Comparison of ENCODE assay signal across 16 cellular contexts in the genomic region with DNA sequence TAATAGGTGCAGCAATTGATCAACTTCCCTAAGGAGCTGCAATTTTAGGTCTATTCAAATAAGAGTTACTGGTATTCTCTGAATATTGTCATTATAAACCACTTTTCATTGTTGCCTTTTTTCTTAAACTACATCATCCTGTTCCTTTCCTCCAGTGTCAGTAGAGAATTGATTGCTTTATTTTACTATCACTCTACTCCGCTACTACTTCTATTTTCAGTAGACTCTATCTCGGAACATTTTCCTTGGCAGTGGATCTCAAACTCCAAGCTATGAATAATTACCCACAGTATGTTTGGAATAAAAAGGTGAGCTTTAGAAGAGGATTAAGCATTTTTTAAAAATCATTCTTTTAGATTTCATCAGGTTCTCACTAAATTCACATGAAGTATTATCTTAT.
DNase-seq lines count a peak whose midpoint lies in the region; TF ChIP-seq lines count a peak whose summit lies in the region.
"Had no signal": no experiment of that assay in that cellular context is flagged by ENCODE, and none has a peak within 500 bp of the region (broad histone marks: within the 10 kb centered on the region; RNA-seq: fewer than 3 reads in every experiment).

No MANE protein-coding gene starts in this region.

- H3K14ac ChIP-seq in mesenchymal stem cell (ENCODE audit: low read length in 2 of 2) = no peak overlapping the region

- H3K18ac ChIP-seq in mesenchymal stem cell (ENCODE audit: low read depth in 1 of 2, low read length in 2 of 2) = no peak overlapping the region

- H3K9me3 Mint-ChIP-seq in HFFc6 = peaks cover 16% of the 10 kb centered on the region

- TF ChIP-seq POLR2A in Peyer's patch (IDR thresholded peaks at IDR 0.05) = no peak

- H3K79me2 ChIP-seq in smooth muscle cell (ENCODE audit: low read depth) = no peaks in the 10 kb centered on the region

- H4K20me1 ChIP-seq in smooth muscle cell (ENCODE audit: low read depth) = no peaks in the 10 kb centered on the region

- H3K4me1 Mint-ChIP-seq in HFFc6 (ENCODE audit: low read depth) = peaks cover 79% of the 10 kb centered on the region

- no peak overlapping the region for H2BK5ac ChIP-seq in mesenchymal stem cell (ENCODE audit: low read depth, low read length, poor library complexity, severe bottlenecking)

- H3K4me3 Mint-ChIP-seq in HFFc6 = peak overlapping the region; percentile 42; the same call in 1 of the 2 replicates

- no peak overlapping the region for H2BK12ac ChIP-seq in mesenchymal stem cell (ENCODE audit: low read length in 2 of 2)

- H3K36me3 ChIP-seq in adipocyte (ENCODE audit: control insufficient read depth, insufficient read depth, low read length, severe bottlenecking) (peaks cover 2% of the 10 kb centered on the region), mesenchymal stem cell (ENCODE audit: control insufficient read depth in 1 of 2, insufficient read depth in 2 of 2, low read depth in 1 of 2, low read length in 2 of 2) (peaks cover 0 to 2% of the 10 kb centered on the region in 2 experiments), smooth muscle cell (ENCODE audit: low read depth) (no peaks in the 10 kb centered on the region), Peyer's patch (no peaks in the 10 kb centered on the region)

- WGBS in mesenchymal stem cell = 100% methylated on average over 1 of the region's 2 CpGs
- WGBS in smooth muscle cell (ENCODE audit: low lambda C conversion rate) = 87% methylated on average over 2 of the region's 2 CpGs

- H3K27ac ChIP-seq in mesenchymal stem cell (ENCODE audit: low read length, poor library complexity, severe bottlenecking) = no peak overlapping the region
- H3K27ac ChIP-seq in smooth muscle cell (ENCODE audit: low read depth) = peak overlapping the region; percentile 91
- H3K27ac ChIP-seq in Peyer's patch = no peak overlapping the region
- H3K27ac ChIP-seq: C4-2B had no signal

- H2AFZ ChIP-seq in mesenchymal stem cell (ENCODE audit: low read depth, low read length) (no peak overlapping the region), smooth muscle cell (ENCODE audit: low read depth) (peak overlapping the region; percentile 28)

- H3K4me3 ChIP-seq in adipocyte (ENCODE audit: low read length) (peak overlapping the region; percentile 43), mesenchymal stem cell (ENCODE audit: insufficient read depth in 1 of 2, low read depth in 1 of 2, low read length in 2 of 2) (no peak overlapping the region), smooth muscle cell (no peak overlapping the region), Peyer's patch (no peak overlapping the region)

- H2BK15ac ChIP-seq in mesenchymal stem cell (ENCODE audit: low read depth, poor library complexity, severe bottlenecking) = no peak overlapping the region

- peaks cover 35% of the 10 kb centered on the region for H3K4me1 ChIP-seq in adipocyte (ENCODE audit: control insufficient read depth, insufficient read depth, low read length)
- no peaks in the 10 kb centered on the region for H3K4me1 ChIP-seq in mesenchymal stem cell (ENCODE audit: control insufficient read depth, insufficient read depth, low read depth, low read length)
- H3K4me1 ChIP-seq in smooth muscle cell (ENCODE audit: low read depth) = peaks cover 4% of the 10 kb centered on the region
- no peaks in the 10 kb centered on the region for H3K4me1 ChIP-seq in Peyer's patch

- H3K4me2 ChIP-seq in mesenchymal stem cell (ENCODE audit: low read length, poor library complexity, severe bottlenecking) (no peak overlapping the region), smooth muscle cell (peak overlapping the region; percentile 73)

- TF ChIP-seq CTCF in HFFc6 (IDR thresholded peaks at IDR 0.05) (no peak), smooth muscle cell (IDR thresholded peaks at IDR 0.05; ENCODE audit: borderline replicate concordance, insufficient read depth, poor library complexity, severe bottlenecking) (no peak), Peyer's patch (IDR thresholded peaks at IDR 0.05) (no peak)

- no peak overlapping the region for H3K23ac ChIP-seq in mesenchymal stem cell (ENCODE audit: low read length in 2 of 2)

- H3K9me3 ChIP-seq in adipocyte (ENCODE audit: control insufficient read depth, low read length) (peaks cover 9% of the 10 kb centered on the region), mesenchymal stem cell (ENCODE audit: control insufficient read depth, low read length) (peaks cover 14% of the 10 kb centered on the region), smooth muscle cell (replicated peaks; ENCODE audit: low read depth) (peaks cover 3% of the 10 kb centered on the region), Peyer's patch (no peaks in the 10 kb centered on the region)

- H3K27me3 ChIP-seq in adipocyte (replicated peaks; ENCODE audit: control insufficient read depth, insufficient read depth, low read length) = no peaks in the 10 kb centered on the region
- H3K27me3 ChIP-seq in mesenchymal stem cell (ENCODE audit: control insufficient read depth in 1 of 2, insufficient read depth in 1 of 2, low read length in 2 of 2) = no peaks in the 10 kb centered on the region
- H3K27me3 ChIP-seq in smooth muscle cell (ENCODE audit: low read depth) = no peaks in the 10 kb centered on the region
- H3K27me3 ChIP-seq in Peyer's patch = no peaks in the 10 kb centered on the region

- no peak overlapping the region for H4K8ac ChIP-seq in mesenchymal stem cell (ENCODE audit: low read length)

- H3K9ac ChIP-seq in adipocyte (ENCODE audit: low read length) = peak overlapping the region; percentile 51
- peak overlapping the region; percentile 13 for H3K9ac ChIP-seq in mesenchymal stem cell (ENCODE audit: low read length)
- H3K9ac ChIP-seq in smooth muscle cell (ENCODE audit: low read depth) = peak overlapping the region; percentile 48

- H4K91ac ChIP-seq in mesenchymal stem cell (ENCODE audit: low read length) = no peak overlapping the region

- DNase-seq in HFFc6 (no peak), adipocyte (ENCODE audit: low read depth) (no peak), mesenchymal stem cell (no peak), smooth muscle cell (lab: John Stamatoyannopoulos, UW; ENCODE audit: unreplicated experiment) (no peak), SW 1271 (lab: John Stamatoyannopoulos, UW) (no peak), Peyer's patch (no peak)
- no peak for DNase-seq in activated T-cell treated with anti-CD3 and anti-CD28 coated beads, Interleukin-2, amount 50 U/mL, for 1 hour
- DNase-seq: AML-193; DMS79; NCI-H1105; NCI-H2081; NCI-H2171 treated with DMSO at 0.1 percent for 48 hours; NCI-H446; NK-92 treated with Interleukin-12 subunit alpha and Interleukin-12 subunit beta, amount 100 ng/mL, for 24 hours; SHP77 had no signal

- H3K27me3 Mint-ChIP-seq in HFFc6 (ENCODE audit: insufficient read depth) = peaks cover 22% of the 10 kb centered on the region

- no peak overlapping the region for H2BK120ac ChIP-seq in mesenchymal stem cell (ENCODE audit: low read depth, low read length)

- peak overlapping the region; percentile 67 for H3K27ac Mint-ChIP-seq in HFFc6

- no peak overlapping the region for H3K4ac ChIP-seq in mesenchymal stem cell (ENCODE audit: low read depth in 1 of 2, low read length in 2 of 2)

- no peak overlapping the region for H2AK5ac ChIP-seq in mesenchymal stem cell (ENCODE audit: low read length, severe bottlenecking)

- peaks cover 13% of the 10 kb centered on the region for H3F3A ChIP-seq in smooth muscle cell (ENCODE audit: low read depth)

- peaks cover 63% of the 10 kb centered on the region for H3K36me3 Mint-ChIP-seq in HFFc6 (ENCODE audit: low read depth)

- H3K79me1 ChIP-seq in mesenchymal stem cell (replicated peaks; ENCODE audit: low read length, poor library complexity, severe bottlenecking) = peaks cover 2% of the 10 kb centered on the region
